In the genomic region with DNA sequence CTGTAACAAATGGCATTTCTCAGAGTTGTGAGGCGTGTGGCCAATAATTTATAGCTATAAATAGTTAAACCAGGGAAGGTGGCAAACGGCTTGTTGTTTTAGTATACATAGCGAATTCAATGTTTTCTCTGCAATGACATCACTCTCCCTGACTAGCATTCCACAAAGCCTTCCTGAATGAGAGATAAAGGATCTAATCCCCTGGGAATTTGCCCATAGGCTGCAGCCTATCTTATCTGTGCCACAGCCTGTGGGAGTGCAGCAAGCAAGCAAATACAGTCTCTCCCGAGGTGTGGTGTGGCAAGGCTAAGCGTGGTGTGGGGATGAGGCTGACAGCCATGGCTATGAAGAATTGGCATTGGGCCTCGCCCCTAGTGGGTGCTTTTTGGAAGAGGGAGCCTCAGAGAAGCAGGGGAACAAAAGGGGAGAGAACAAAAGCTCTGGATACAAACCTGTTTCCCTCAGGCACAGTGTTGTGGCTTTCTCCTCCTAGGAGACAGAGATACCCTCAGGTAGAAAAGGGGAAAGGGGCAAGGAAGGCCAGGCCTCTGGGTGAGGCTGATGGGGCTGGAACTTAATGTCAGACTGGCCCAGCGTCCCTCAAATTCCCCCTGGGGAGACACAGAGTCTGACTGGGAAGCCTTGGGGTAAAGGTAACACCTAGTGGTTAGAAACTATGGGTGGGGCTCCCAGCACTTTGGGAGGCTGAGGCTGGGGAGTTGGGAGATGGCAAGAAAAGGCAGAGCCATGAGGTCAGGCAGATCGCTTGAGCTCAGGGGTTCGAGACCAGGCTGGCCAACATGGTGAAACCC, we compare ENCODE assay signal across 8 cellular contexts. TPM values are rescaled to one million over a fixed set of nuclear protein-coding genes. Genes with fewer than 3 reads are reported as not detected.
DNase-seq lines count a peak whose midpoint lies in the region; ATAC-seq and TF ChIP-seq lines count a peak whose summit lies in the region.

No MANE protein-coding gene starts in this region.

- peak overlapping the region; percentile 17 for H3K4me3 Mint-ChIP-seq in Calu3 (ENCODE audit: low read depth, unreplicated experiment)

- DNase-seq in Calu3 (peak; percentile 50), LHCN-M2 (ENCODE audit: low read depth) (peak; percentile 51), breast epithelium (ENCODE audit: low spot score in 2 of 2) (no peak), lung microvascular endothelial cell (ENCODE audit: low read depth in 2 of 2) (peak; percentile 58 to 64), NOMO-1 treated with dmso at 0.1 percent for 144 hours (lab: John Stamatoyannopoulos, UW; ENCODE audit: unreplicated experiment) (no peak), GM20000 (ENCODE audit: low spot score) (no peak)

- intact Hi-C loops in Calu3 (cut with micrococcal nuclease; ENCODE audit: unreplicated experiment) = no loop called here
- intact Hi-C loops in breast epithelium (cut with DNase I; ENCODE audit: low total_unique reads) = no loop called here

- H3K4me3 ChIP-seq in breast epithelium = no peak overlapping the region

- H3K9me3 Mint-ChIP-seq in Calu3 (ENCODE audit: low read depth, unreplicated experiment) = no peaks in the 10 kb centered on the region

- no TSS peak for BruUV-seq in Calu3 (replicated peaks; lab: Mats Ljungman, UMichigan)

- peaks cover 70% of the 10 kb centered on the region for H3K36me3 Mint-ChIP-seq in Calu3 (ENCODE audit: insufficient read depth, unreplicated experiment)

- H3K9me3 ChIP-seq in breast epithelium = no peaks in the 10 kb centered on the region

- H3K27ac Mint-ChIP-seq in Calu3 (ENCODE audit: unreplicated experiment) = peak overlapping the region; percentile 61

- peak overlapping the region; percentile 68 to 76 for H3K27ac ChIP-seq in breast epithelium

- peaks cover 5% of the 10 kb centered on the region for H3K36me3 ChIP-seq in breast epithelium

- peaks cover 84% of the 10 kb centered on the region for H3K4me1 Mint-ChIP-seq in Calu3 (ENCODE audit: low read depth, unreplicated experiment)

- H3K27me3 ChIP-seq in breast epithelium = no peaks in the 10 kb centered on the region

- no peaks in the 10 kb centered on the region for H3K27me3 Mint-ChIP-seq in Calu3 (ENCODE audit: unreplicated experiment)

- CTCF ChIA-PET in Calu3 (lab: Charles Lee) = interaction anchor here (1.8 to 3.0 kb wide), 2 partner anchors 9 to 91 kb away, joined by 6 to 8 read pairs; partner anchors contain the start of gene TAGLN2

- H3K4me1 ChIP-seq in breast epithelium = peaks cover 0 to 7% of the 10 kb centered on the region in 2 donors

- ATAC-seq in HG02623 (IDR thresholded peaks at IDR 0.05; ENCODE audit: unreplicated experiment) = no peak
- no peak for ATAC-seq in HG03175 (IDR thresholded peaks at IDR 0.05; ENCODE audit: unreplicated experiment)

- TF ChIP-seq CTCF in Calu3 (IDR thresholded peaks at IDR 0.05; ENCODE audit: unreplicated experiment) (no peak), breast epithelium (IDR thresholded peaks at IDR 0.05) (no peak), GM20000 (IDR thresholded peaks at IDR 0.05; ENCODE audit: extremely low read depth, missing control alignments) (no peak)

- TF ChIP-seq POLR2A in breast epithelium (IDR thresholded peaks at IDR 0.05) = no peak

RNA-seq across cellular contexts. Expression of gene TAGLN2, which starts 8.9 kb away (rescaled TPM):
- total RNA-seq in Calu3 (2022) (612 and 708 TPM in 2 replicates), LHCN-M2 (2014; rRNA removed) (294 and 366 TPM in 2 replicates), breast epithelium (100 to 1,000 TPM; 195 to 259 (median 231) TPM), lung microvascular endothelial cell (59.1 and 165 TPM in 2 replicates)
- 732 TPM for polyA plus RNA-seq in LHCN-M2 (2012)

RNA-seq across cellular contexts. Expression of gene CFAP45, which starts 16.5 kb away (rescaled TPM):
- 1.6 and 1.8 TPM in 2 replicates for total RNA-seq in Calu3 (2022)
- total RNA-seq in LHCN-M2 (2014; rRNA removed) = 0.34 and 1.2 TPM in 2 replicates
- polyA plus RNA-seq in LHCN-M2 (2012) = 0.29 TPM
- 1 to 10 TPM in 2 of 3 donors, under 1 TPM in 1; 0.80 to 2.6 (median 2.6) TPM for total RNA-seq in breast epithelium
- under 0.01 and 0.22 TPM in 2 replicates for total RNA-seq in lung microvascular endothelial cell

RNA-seq across cellular contexts. Expression of gene IGSF9, which starts 29.0 kb away (rescaled TPM):
- total RNA-seq in Calu3 (2022) (7.5 and 7.6 TPM in 2 replicates), LHCN-M2 (2014; rRNA removed) (not detected in 2 replicates), breast epithelium (1 to 10 TPM in 2 of 3 donors, not detected in 1; 5.9 to 8.0 TPM), lung microvascular endothelial cell (under 0.01 TPM in 1 of 2 replicates, not detected in the other)
- not detected for polyA plus RNA-seq in LHCN-M2 (2012)

RNA-seq across cellular contexts. Expression of gene SLAMF9, which starts 37.6 kb away (rescaled TPM):
- total RNA-seq in Calu3 (2022) (not detected in 2 replicates), LHCN-M2 (2014; rRNA removed) (not detected in 2 replicates), breast epithelium (not detected), lung microvascular endothelial cell (not detected in 2 replicates)
- 0.10 TPM for polyA plus RNA-seq in LHCN-M2 (2012)

RNA-seq across cellular contexts. Expression of gene VSIG8, which starts 54.0 kb away (rescaled TPM):
- total RNA-seq in Calu3 (2022) (not detected in 2 replicates), LHCN-M2 (2014; rRNA removed) (not detected in 2 replicates), breast epithelium (under 1 TPM in 2 of 3 donors, not detected in 1; 0.15 to 0.16 TPM), lung microvascular endothelial cell (not detected in 2 replicates)
- not detected for polyA plus RNA-seq in LHCN-M2 (2012)

Comparison
In these comparisons a context has a peak if more than half of its experiments do, and no peak if none do; other contexts are left out.
1. DNase-seq: peak in Calu3 (single experiment), LHCN-M2 (single experiment) and lung microvascular endothelial cell (2 of 2); none in breast epithelium (0 of 2), NOMO-1 treated with dmso at 0.1 percent for 144 hours (single experiment) and GM20000 (single experiment).